In genomic region chr1:79398501-79398900, GRCh38 we compare ENCODE assay signal across 26 cellular contexts.
"Had no signal": no experiment of that assay in that cellular context is flagged by ENCODE, and none has a peak within 500 bp of the region (broad histone marks: within the 10 kb centered on the region; RNA-seq: fewer than 3 reads in every experiment).

No MANE protein-coding gene starts in this region.

- ATAC-seq: natural killer cell; psoas muscle; sciatic nerve; stimulated activated naive B cell treated with anti-CD40 and anti-IgM and Interleukin-4, amounts not matched to agents 10 μg/mL and 1 μg/mL and 100 μg/mL, for 72 hours; stimulated activated naive CD8-positive, alpha-beta T cell treated with anti-CD3 and anti-CD28 coated beads, Interleukin-15, Interleukin-2, amounts not matched to agents 100 U/mL and 50 U/mL, for 24 hours had no signal

- H3K36me3 ChIP-seq: left ventricle myocardium inferior, neural progenitor cell, neutrophil, stomach, thyroid gland, transverse colon, upper lobe of left lung, vagina had no signal

- DNase-seq: islet precursor cell; left ventricle myocardium inferior; mesendoderm; naive B cell; natural killer cell; nephron progenitor cell; occipital lobe; psoas muscle; stimulated activated CD4-positive, alpha-beta T cell treated with anti-CD3 and anti-CD28 coated beads, Interleukin-12 subunit alpha, Interleukin-12 subunit beta, amount 100 ng/mL, for 4 hours; stimulated activated CD4-positive, alpha-beta T cell treated with anti-CD3 and anti-CD28 coated beads, Interleukin-15, amount 100 ng/mL, for 24 hours; stimulated activated CD4-positive, alpha-beta T cell treated with anti-CD3 and anti-CD28 coated beads, Interleukin-2, amount 100 ng/mL, for 24 hours; stimulated activated CD4-positive, alpha-beta T cell treated with anti-CD3 and anti-CD28 coated beads, Interleukin-4, amount 100 ng/mL, for 1 hour; stimulated activated naive B cell treated with anti-CD40 and anti-IgM and Interleukin-4, amounts not matched to agents 10 μg/mL and 1 μg/mL and 100 μg/mL, for 72 hours; stimulated activated naive CD8-positive, alpha-beta T cell treated with anti-CD3 and anti-CD28 coated beads, Interleukin-15, Interleukin-2, amounts not matched to agents 100 U/mL and 50 U/mL, for 24 hours; stomach; testis; thyroid gland; transverse colon; upper lobe of left lung had no signal

- H3K4me1 ChIP-seq: left ventricle myocardium inferior, neural progenitor cell, parathyroid adenoma, psoas muscle, stomach, testis, thyroid gland, transverse colon, upper lobe of left lung, vagina had no signal

- H3K4me3 ChIP-seq: left ventricle myocardium inferior, lung, neural progenitor cell, psoas muscle, skin epidermis, stomach, testis, thyroid gland, transverse colon, upper lobe of left lung, vagina had no signal

- H3K9me3 ChIP-seq: left ventricle myocardium inferior, neutrophil, psoas muscle, stomach, testis, thyroid gland, transverse colon, upper lobe of left lung, vagina had no signal

- H3K27ac ChIP-seq: left ventricle myocardium inferior, neural progenitor cell, neutrophil, parathyroid adenoma, psoas muscle, skin epidermis, stomach, testis, thyroid gland, transverse colon, upper lobe of left lung, vagina had no signal
